Comparison of ENCODE assay signal across 8 cellular contexts in the genomic region with DNA sequence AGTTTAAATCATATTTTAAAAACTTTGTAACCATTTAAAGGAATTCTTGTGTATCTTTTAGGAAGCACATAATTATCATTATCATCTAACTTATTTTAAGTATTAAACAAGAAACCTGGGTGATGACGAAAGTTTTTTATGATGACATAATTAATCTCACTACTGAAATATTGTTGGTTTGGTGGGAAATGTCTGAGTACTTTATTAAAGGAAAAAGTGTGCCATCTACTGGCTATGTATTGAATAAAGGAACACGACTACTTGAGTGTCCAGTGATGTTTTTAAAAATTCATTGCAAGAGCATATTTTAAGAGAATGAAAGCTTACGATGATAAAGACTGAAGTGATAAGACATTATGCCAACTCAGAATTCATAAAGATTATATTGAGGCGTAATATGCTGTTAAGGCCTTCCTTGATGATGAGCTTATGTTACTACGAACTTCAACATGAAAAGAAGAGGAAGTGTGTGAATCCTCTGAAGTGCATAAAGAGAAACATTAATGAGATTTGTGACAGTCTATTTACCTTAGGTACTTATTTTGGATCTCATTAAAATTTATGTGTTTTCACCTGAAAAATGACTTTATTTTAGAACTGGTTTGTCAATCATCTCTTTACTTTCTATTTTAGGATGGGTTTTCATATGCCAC. TPM values are rescaled to one million over a fixed set of nuclear protein-coding genes. Genes with fewer than 3 reads are reported as not detected.
A peak's percentile ranks its signal among the peaks of the same experiment; 100 is the strongest.
DNase-seq lines count a peak whose midpoint lies in the region; ATAC-seq, FAIRE-seq and TF ChIP-seq lines count a peak whose summit lies in the region.

No MANE protein-coding gene starts in this region.

- H3K9me3 ChIP-seq in esophagus squamous epithelium, result no peaks in the 10 kb centered on the region
- H3K9me3 ChIP-seq in osteoblast (ENCODE audit: low read depth, low read length), result no peaks in the 10 kb centered on the region

- H3K4me2 ChIP-seq in osteoblast (ENCODE audit: insufficient read depth, low read length), result no peak overlapping the region

- no peak overlapping the region for H2AFZ ChIP-seq in osteoblast (ENCODE audit: low read length)

- ATAC-seq in GM21381 (IDR thresholded peaks at IDR 0.05; ENCODE audit: unreplicated experiment), result peak; percentile 88

- H3K4me3 ChIP-seq in Jurkat, Clone E6-1 (ENCODE audit: low read length), result no peak overlapping the region
- H3K4me3 ChIP-seq in esophagus squamous epithelium (no peak overlapping the region), osteoblast (ENCODE audit: insufficient read depth, low read length) (no peak overlapping the region)

- intact Hi-C loops in esophagus squamous epithelium (cut with DNase I), result no loop called here

- peaks cover 0 to 63% (median 10%) of the 10 kb centered on the region in 3 donors for H3K36me3 ChIP-seq in esophagus squamous epithelium
- H3K36me3 ChIP-seq in osteoblast (ENCODE audit: insufficient read depth, low read length), result no peaks in the 10 kb centered on the region

- no peak overlapping the region for H3K27ac ChIP-seq in esophagus squamous epithelium
- H3K27ac ChIP-seq in osteoblast (ENCODE audit: low read depth, low read length), result no peak overlapping the region

- peak; percentile 97 for FAIRE-seq in G401.6 (lab: Jason Lieb, UNC)

- TF ChIP-seq CTCF in esophagus squamous epithelium (IDR thresholded peaks at IDR 0.05) (peak in 5 of 6 experiments; percentile 26 to 63 (median 56)), osteoblast (IDR thresholded peaks at IDR 0.05; ENCODE audit: extremely low read depth, low read depth, low read length) (peak; percentile 56)

- H4K20me1 ChIP-seq in osteoblast (ENCODE audit: insufficient read depth, low read length), result no peaks in the 10 kb centered on the region

- H3K27me3 ChIP-seq in esophagus squamous epithelium (no peaks in the 10 kb centered on the region), osteoblast (ENCODE audit: insufficient read depth, low read length) (no peaks in the 10 kb centered on the region)

- H3K4me1 ChIP-seq in esophagus squamous epithelium, result no peaks in the 10 kb centered on the region
- H3K4me1 ChIP-seq in osteoblast (ENCODE audit: insufficient read depth, low read length), result no peaks in the 10 kb centered on the region

- WGBS in esophagus squamous epithelium, 2 donors, result 30 to 34% methylated on average over 5 of the region's 5 CpGs

- H3K79me2 ChIP-seq in osteoblast (ENCODE audit: insufficient read depth, low read length), result peaks cover 8% of the 10 kb centered on the region

- no peak for TF ChIP-seq POLR2A in esophagus squamous epithelium (IDR thresholded peaks at IDR 0.05)

- DNase-seq in Jurkat, Clone E6-1 (ENCODE audit: low read depth, low spot score), result peak; percentile 39
- DNase-seq in SHP77 treated with DMSO at 0.1 percent for 48 hours (lab: John Stamatoyannopoulos, UW), result peak; percentile 26
- DNase-seq in esophagus squamous epithelium (lab: John Stamatoyannopoulos, UW), result no peak
- peak; percentile 36 for DNase-seq in osteoblast (ENCODE audit: insufficient read length, low spot score, missing footprints)
- no peak for DNase-seq in stimulated activated CD4-positive, alpha-beta T cell treated with anti-CD3 and anti-CD28 coated beads, Interleukin-12 subunit alpha, Interleukin-12 subunit beta, amount 100 ng/mL, for 4 hours
- no peak for DNase-seq in activated CD4-positive, alpha-beta T cell treated with anti-CD3 and anti-CD28 coated beads, Interleukin-2, amount 50 U/mL, for 1 hour

RNA-seq across cellular contexts. Expression of gene TRMT11, which starts 12.0 kb away (rescaled TPM):
- 8.7 TPM for polyA plus RNA-seq in Jurkat, Clone E6-1 (2012; ENCODE audit: insufficient read depth, insufficient read length)
- total RNA-seq in esophagus squamous epithelium, result 10 to 100 TPM in 3 of 4 donors, 1 to 10 TPM in 1; 7.8 to 23.3 (median 17.2) TPM
- 26.8 and 27.1 TPM in 2 replicates for total RNA-seq in osteoblast

RNA-seq across cellular contexts. Expression of gene HINT3, which starts 17.8 kb away (rescaled TPM):
- polyA plus RNA-seq in Jurkat, Clone E6-1 (2012; ENCODE audit: insufficient read depth, insufficient read length), result 8.6 TPM
- total RNA-seq in esophagus squamous epithelium, result 10 to 100 TPM; 15.4 to 22.5 (median 20.7) TPM
- total RNA-seq in osteoblast, result 30.4 and 32.4 TPM in 2 replicates

Comparison
In these comparisons a context has a peak if more than half of its experiments do, and no peak if none do; other contexts are left out.
1. DNase-seq: peak in Jurkat, Clone E6-1 (single experiment), SHP77 treated with DMSO at 0.1 percent for 48 hours (single experiment) and osteoblast (single experiment); none in esophagus squamous epithelium (single experiment), stimulated activated CD4-positive, alpha-beta T cell treated with anti-CD3 and anti-CD28 coated beads, Interleukin-12 subunit alpha, Interleukin-12 subunit beta, amount 100 ng/mL, for 4 hours (single experiment) and activated CD4-positive, alpha-beta T cell treated with anti-CD3 and anti-CD28 coated beads, Interleukin-2, amount 50 U/mL, for 1 hour (single experiment).